Comparison of ENCODE assay signal across 10 cellular contexts in the genomic region with DNA sequence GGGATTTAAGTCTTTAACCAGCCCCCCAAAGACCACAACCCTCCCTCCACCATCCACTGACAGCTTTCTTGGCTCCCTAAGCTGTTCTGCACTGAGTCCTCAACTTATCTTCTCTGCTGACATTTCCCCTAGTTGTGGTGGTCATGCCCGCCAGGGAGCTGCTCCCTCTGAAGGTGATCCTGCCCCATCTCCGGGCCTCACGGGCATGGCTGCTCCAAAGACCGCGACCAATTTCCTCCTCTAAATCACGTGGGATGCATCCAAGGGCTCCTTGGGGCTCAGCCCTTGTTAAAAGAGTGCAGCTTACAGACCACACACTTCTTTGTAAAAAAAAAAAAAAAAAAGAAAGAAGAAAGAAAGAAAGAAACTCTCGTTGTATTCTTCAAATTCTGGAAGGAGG. TPM values are rescaled to one million over a fixed set of nuclear protein-coding genes. Genes with fewer than 3 reads are reported as not detected.
DNase-seq lines count a peak whose midpoint lies in the region; ATAC-seq and TF ChIP-seq lines count a peak whose summit lies in the region.
"Had no signal": no experiment of that assay in that cellular context is flagged by ENCODE, and none has a peak within 500 bp of the region (broad histone marks: within the 10 kb centered on the region; RNA-seq: fewer than 3 reads in every experiment).

No MANE protein-coding gene starts in this region.

- no peaks in the 10 kb centered on the region for H3K27me3 Mint-ChIP-seq in activated CD4-positive, alpha-beta T cell treated with anti-CD3 and anti-CD28 coated beads, Interleukin-2, amount 10 ng/mL, durations not matched to agents 7 days and 5 days

- no peak overlapping the region for H3K4me3 Mint-ChIP-seq in activated CD4-positive, alpha-beta T cell treated with anti-CD3 and anti-CD28 coated beads, Interleukin-2, amount 10 ng/mL, durations not matched to agents 7 days and 5 days

- intact Hi-C loops in tibial artery (cut with DNase I; ENCODE audit: low total_unique reads): no loop called here

- POLR2A ChIA-PET in activated CD4-positive, alpha-beta T cell treated with anti-CD3 and anti-CD28 coated beads, Interleukin-2, amount 10 ng/mL, durations not matched to agents 7 days and 5 days (lab: Charles Lee): interaction anchor here (3.3 kb wide), 1 partner anchor 27 kb away, joined by 20 read pairs; the partner anchor contains the start of gene KLF6

- peaks cover 78% of the 10 kb centered on the region for H3K4me1 Mint-ChIP-seq in activated CD4-positive, alpha-beta T cell treated with anti-CD3 and anti-CD28 coated beads, Interleukin-2, amount 10 ng/mL, durations not matched to agents 7 days and 5 days

- H3K27ac Mint-ChIP-seq in activated CD4-positive, alpha-beta T cell treated with anti-CD3 and anti-CD28 coated beads, Interleukin-2, amount 10 ng/mL, durations not matched to agents 7 days and 5 days: peak overlapping the region; percentile 95

- peaks cover 5% of the 10 kb centered on the region for H3K36me3 Mint-ChIP-seq in activated CD4-positive, alpha-beta T cell treated with anti-CD3 and anti-CD28 coated beads, Interleukin-2, amount 10 ng/mL, durations not matched to agents 7 days and 5 days (ENCODE audit: low read depth)

- 68 to 88% methylated on average over 7 of the region's 7 CpGs for WGBS in lung, 2 donors

- H3K4me1 ChIP-seq in lung (ENCODE audit: control insufficient read depth in 2 of 2, insufficient read depth in 2 of 2, low read length in 2 of 2) (peaks cover 0 to 21% of the 10 kb centered on the region in 2 donors), tibial artery (peaks cover 0 to 37% (median 21%) of the 10 kb centered on the region in 4 donors)
- H3K4me1 ChIP-seq: testis had no signal

- no peak for DNase-seq in activated CD4-positive, alpha-beta T cell treated with anti-CD3 and anti-CD28 coated beads, Interleukin-2, amount 10 ng/mL, durations not matched to agents 7 days and 5 days
- no peak for DNase-seq in activated CD4-positive, alpha-beta T cell treated with anti-CD3 and anti-CD28 coated beads, Interleukin-2, amount 50 U/mL, for 48 hours
- DNase-seq in brain microvascular endothelial cell: no peak
- DNase-seq in lung (ENCODE audit: low spot score): no peak
- DNase-seq in tibial artery: no peak
- no peak for DNase-seq in left lobe of liver (ENCODE audit: low spot score)
- DNase-seq in NCI-H1092 treated with DMSO at 0.1 percent for 48 hours (lab: John Stamatoyannopoulos, UW): no peak
- DNase-seq: NCI-H446, testis had no signal

- H3K27ac ChIP-seq in brain microvascular endothelial cell (peak overlapping the region; percentile 92), lung (ENCODE audit: low read depth in 1 of 2, low read length in 1 of 2) (peak overlapping the region; percentile 81 to 89), tibial artery (peak overlapping the region; percentile 53 to 64)

- ATAC-seq in lung (ENCODE audit: insufficient read depth, low FRiP score) (no peak), left lobe of liver (no peak), GM21825 (IDR thresholded peaks at IDR 0.05; ENCODE audit: unreplicated experiment) (no peak)

- H3K36me3 ChIP-seq in brain microvascular endothelial cell (replicated peaks): no peaks in the 10 kb centered on the region
- no peaks in the 10 kb centered on the region for H3K36me3 ChIP-seq in lung (ENCODE audit: control insufficient read depth in 2 of 2, insufficient read depth in 2 of 2, low read length in 2 of 2)
- no peaks in the 10 kb centered on the region for H3K36me3 ChIP-seq in tibial artery

- no peaks in the 10 kb centered on the region for H3K9me3 ChIP-seq in lung (ENCODE audit: control insufficient read depth in 2 of 2, insufficient read depth in 1 of 2, low read length in 1 of 2)
- no peaks in the 10 kb centered on the region for H3K9me3 ChIP-seq in tibial artery
- H3K9me3 ChIP-seq: testis had no signal

- no peak overlapping the region for H3K4me3 ChIP-seq in brain microvascular endothelial cell (ENCODE audit: low read depth, low read length)
- H3K4me3 ChIP-seq in lung: no peak overlapping the region
- no peak overlapping the region for H3K4me3 ChIP-seq in tibial artery
- H3K4me3 ChIP-seq: testis had no signal

- CTCF ChIA-PET in activated CD4-positive, alpha-beta T cell treated with anti-CD3 and anti-CD28 coated beads, Interleukin-2, amount 10 ng/mL, durations not matched to agents 7 days and 5 days (lab: Charles Lee): interaction anchor here (0.8 to 2.0 kb wide), 5 partner anchors 8 to 121 kb away, joined by 3 to 5 read pairs (median 4); partner anchors contain the start of gene KLF6

- H3K9me3 Mint-ChIP-seq in activated CD4-positive, alpha-beta T cell treated with anti-CD3 and anti-CD28 coated beads, Interleukin-2, amount 10 ng/mL, durations not matched to agents 7 days and 5 days: peaks cover 4% of the 10 kb centered on the region

- in situ Hi-C loops in brain microvascular endothelial cell (cut with HindIII; ENCODE audit: low pct_ligation_motif_present, low sequenced_read_pairs): no loop called here

- H3K27me3 ChIP-seq in brain microvascular endothelial cell (replicated peaks): no peaks in the 10 kb centered on the region
- no peaks in the 10 kb centered on the region for H3K27me3 ChIP-seq in lung (ENCODE audit: control insufficient read depth, insufficient read depth)
- H3K27me3 ChIP-seq in tibial artery: no peaks in the 10 kb centered on the region
- H3K27me3 ChIP-seq: testis had no signal

- TF ChIP-seq CTCF in brain microvascular endothelial cell (IDR thresholded peaks at IDR 0.05; ENCODE audit: low read depth, low read length, missing control alignments): no peak
- TF ChIP-seq CTCF in lung (IDR thresholded peaks at IDR 0.05; ENCODE audit: control extremely low read depth, extremely low read depth): no peak
- no peak for TF ChIP-seq CTCF in tibial artery (IDR thresholded peaks at IDR 0.05)

RNA-seq across cellular contexts. Expression of gene KLF6, which starts 27.1 kb away (rescaled TPM):
- 100 to 1,000 TPM; 155 to 167 TPM for total RNA-seq in activated CD4-positive, alpha-beta T cell treated with anti-CD3 and anti-CD28 coated beads, Interleukin-2, amount 10 ng/mL, durations not matched to agents 7 days and 5 days
- total RNA-seq in lung (100 to 1,000 TPM; 173 to 264 TPM), left lobe of liver (27.3 TPM)
- 100 to 1,000 TPM in 1 of 2 donors, 10 to 100 TPM in 1; 45.6 to 146 TPM for polyA plus RNA-seq in lung
